19 cellular contexts compared by ENCODE assay signal in the genomic region with DNA sequence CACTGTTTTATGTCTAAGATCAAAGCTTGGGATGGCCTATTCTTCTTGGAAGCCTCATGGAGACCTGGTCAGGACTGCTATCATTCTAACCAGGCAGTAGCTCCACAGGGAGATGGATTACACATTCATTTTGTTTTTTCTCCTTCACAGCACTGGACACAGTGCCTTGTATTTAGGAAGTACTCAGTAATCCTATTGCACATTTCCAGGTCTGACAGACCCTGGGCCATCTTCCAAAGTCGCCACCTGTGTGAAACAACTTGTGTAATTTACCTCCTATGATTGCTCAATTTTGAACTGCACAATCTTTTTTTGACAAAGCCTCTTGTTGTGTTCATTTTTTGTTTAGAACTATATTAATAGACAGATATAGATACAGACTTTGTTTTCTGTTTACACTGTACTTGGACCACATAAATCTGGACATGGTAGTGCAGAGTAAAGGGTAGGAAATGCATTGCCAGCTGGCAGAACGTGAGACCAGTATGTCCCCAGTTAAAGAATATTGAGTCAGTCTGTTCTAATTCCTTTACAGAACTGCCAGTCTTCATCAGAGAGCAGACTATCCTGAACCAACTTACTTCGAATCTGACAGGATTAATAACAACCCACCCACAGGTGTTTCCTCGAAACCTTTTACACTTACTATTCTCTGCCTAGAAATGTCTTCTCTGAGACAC.
"Had no signal": no experiment of that assay in that cellular context is flagged by ENCODE, and none has a peak within 500 bp of the region (broad histone marks: within the 10 kb centered on the region; RNA-seq: fewer than 3 reads in every experiment).

No MANE protein-coding gene starts in this region.

- H3K4me3 ChIP-seq: esophagus muscularis mucosa, gastroesophageal sphincter, right atrium auricular region, suprapubic skin, tibial artery, upper lobe of left lung, vagina had no signal

- H3K27me3 Mint-ChIP-seq: naive thymus-derived CD4-positive, alpha-beta T cell had no signal

- H3K27me3 ChIP-seq: esophagus muscularis mucosa, gastroesophageal sphincter, right atrium auricular region, suprapubic skin, tibial artery, upper lobe of left lung, vagina had no signal

- H3K27ac Mint-ChIP-seq: naive thymus-derived CD4-positive, alpha-beta T cell; nephron progenitor cell had no signal

- H3K27ac ChIP-seq: epithelial cell of prostate, esophagus muscularis mucosa, gastroesophageal sphincter, right atrium auricular region, suprapubic skin, tibial artery, upper lobe of left lung, vagina had no signal

- H3K4me1 ChIP-seq: esophagus muscularis mucosa, gastroesophageal sphincter, right atrium auricular region, suprapubic skin, tibial artery, upper lobe of left lung, vagina had no signal

- H3K4me1 Mint-ChIP-seq: naive thymus-derived CD4-positive, alpha-beta T cell had no signal

- H3K9me3 Mint-ChIP-seq: nephron progenitor cell had no signal

- ATAC-seq: gastroesophageal sphincter; left cardiac atrium; left ventricle myocardium superior; naive thymus-derived CD4-positive, alpha-beta T cell; stimulated activated naive CD8-positive, alpha-beta T cell treated with anti-CD3 and anti-CD28 coated beads, Interleukin-15, Interleukin-2, amounts not matched to agents 100 U/mL and 50 U/mL, for 24 hours had no signal

- H3K36me3 ChIP-seq: esophagus muscularis mucosa, gastroesophageal sphincter, right atrium auricular region, suprapubic skin, tibial artery, upper lobe of left lung, vagina had no signal

- H3K9me3 ChIP-seq: esophagus muscularis mucosa, gastroesophageal sphincter, right atrium auricular region, suprapubic skin, tibial artery, upper lobe of left lung, vagina had no signal

- H3K4me3 Mint-ChIP-seq: naive thymus-derived CD4-positive, alpha-beta T cell; nephron progenitor cell had no signal

- DNase-seq: effector memory CD4-positive, alpha-beta T cell; glutamatergic neuron; kidney; left cardiac atrium; left ventricle myocardium superior; naive thymus-derived CD4-positive, alpha-beta T cell; nephron progenitor cell; posterior cingulate gyrus; small intestine; stimulated activated CD4-positive, alpha-beta T cell treated with anti-CD3 and anti-CD28 coated beads, Interleukin-12 subunit alpha, Interleukin-12 subunit beta, amount 100 ng/mL, for 4 hours; stimulated activated naive CD8-positive, alpha-beta T cell treated with anti-CD3 and anti-CD28 coated beads, Interleukin-15, Interleukin-2, amounts not matched to agents 100 U/mL and 50 U/mL, for 24 hours; tibial artery; upper lobe of left lung had no signal
